Comparison of ENCODE assay signal across 8 cellular contexts in genomic region chr19:10603873-10604459, GRCh38. TPM values are rescaled to one million over a fixed set of nuclear protein-coding genes. Genes with fewer than 3 reads are reported as not detected.
DNase-seq lines count a peak whose midpoint lies in the region; ATAC-seq and TF ChIP-seq lines count a peak whose summit lies in the region.

No MANE protein-coding gene starts in this region.

- peaks cover 12% of the 10 kb centered on the region for H3F3A ChIP-seq in DOHH2 (ENCODE audit: control insufficient read depth, insufficient read depth)

- peak overlapping the region; percentile 96 for H2AK5ac ChIP-seq in trophoblast cell (ENCODE audit: low read length)

- H3K18ac ChIP-seq in trophoblast cell (ENCODE audit: low read length) = peak overlapping the region; percentile 88

- H3K14ac ChIP-seq in trophoblast cell (ENCODE audit: low read length) = peak overlapping the region; percentile 89

- DNase-seq in activated CD4-positive, alpha-beta T cell treated with anti-CD3 and anti-CD28 coated beads, Interleukin-2, amount 50 U/mL, for 1 hour = peak; percentile 36
- peak in 1 of 2 donors; percentile 48 for DNase-seq in trophoblast cell
- no peak for DNase-seq in G401 (ENCODE audit: low spot score)
- DNase-seq in NCI-H2081 (lab: John Stamatoyannopoulos, UW) = no peak

- H3K9me3 ChIP-seq in DOHH2 (ENCODE audit: control insufficient read depth, insufficient read depth, low read length) (no peaks in the 10 kb centered on the region), trophoblast cell (ENCODE audit: insufficient read depth, low read depth, low read length) (no peaks in the 10 kb centered on the region)

- H3K4me2 ChIP-seq in DOHH2 (ENCODE audit: low read length) = peak overlapping the region; percentile 89
- H3K4me2 ChIP-seq in trophoblast cell (ENCODE audit: low read length) = peak overlapping the region; percentile 85

- H3K79me2 ChIP-seq in DOHH2 (ENCODE audit: control insufficient read depth, low read length) = peaks cover 56% of the 10 kb centered on the region
- H3K79me2 ChIP-seq in trophoblast cell (ENCODE audit: control insufficient read depth, insufficient read depth, low read length, poor library complexity) = peaks cover 9% of the 10 kb centered on the region

- no CpG with 5 or more reads among the region's 9 CpGs for WGBS in trophoblast cell (ENCODE audit: extremely low coverage, insufficient coverage, insufficient read length)

- H3K4ac ChIP-seq in trophoblast cell (ENCODE audit: low read depth, low read length) = peak overlapping the region; percentile 77

- H3K4me3 ChIP-seq in DOHH2 (ENCODE audit: low read length) (peak overlapping the region; percentile 93), trophoblast cell (ENCODE audit: low read depth, low read length) (no peak overlapping the region)

- ATAC-seq in HG03159 (IDR thresholded peaks at IDR 0.05; ENCODE audit: unreplicated experiment) (peak; percentile 29), esophagus mucosa (peak; percentile 3), HG03571 (IDR thresholded peaks at IDR 0.05; ENCODE audit: unreplicated experiment) (no peak)

- H2BK120ac ChIP-seq in trophoblast cell (ENCODE audit: insufficient read depth, low read length, poor library complexity) = peak overlapping the region; percentile 83

- H2AFZ ChIP-seq in trophoblast cell (ENCODE audit: insufficient read depth, low read length, poor library complexity) = no peak overlapping the region

- H3K79me1 ChIP-seq in trophoblast cell (ENCODE audit: low read length) = peaks cover 20% of the 10 kb centered on the region

- no peak for TF ChIP-seq CTCF in DOHH2 (IDR thresholded peaks at IDR 0.05; ENCODE audit: low read depth, low read length, poor library complexity, severe bottlenecking)

- H3K4me1 ChIP-seq in DOHH2 (ENCODE audit: control insufficient read depth, low read length) (peaks cover 24% of the 10 kb centered on the region), trophoblast cell (ENCODE audit: control insufficient read depth in 1 of 2, insufficient read depth in 2 of 2, low read length in 2 of 2) (peaks cover 20 to 25% of the 10 kb centered on the region in 2 experiments)

- peak overlapping the region; percentile 94 for H3K27ac ChIP-seq in DOHH2 (ENCODE audit: low read depth, low read length)
- H3K27ac ChIP-seq in trophoblast cell (ENCODE audit: low read depth, low read length) = peak overlapping the region; percentile 54

- H4K8ac ChIP-seq in trophoblast cell (ENCODE audit: low read depth, low read length) = peak overlapping the region; percentile 74

- peak overlapping the region; percentile 46 for H2BK12ac ChIP-seq in trophoblast cell (ENCODE audit: low read length)

- in situ Hi-C loops in G401 (cut with HindIII; ENCODE audit: low sequenced_read_pairs) = no loop called here

- H2BK5ac ChIP-seq in trophoblast cell (ENCODE audit: low read depth, low read length, poor library complexity) = peak overlapping the region; percentile 70

- H3K36me3 ChIP-seq in DOHH2 (ENCODE audit: control insufficient read depth, low read length) = peaks cover 12% of the 10 kb centered on the region; the same call in 1 of the 2 replicates
- H3K36me3 ChIP-seq in trophoblast cell (ENCODE audit: control insufficient read depth in 1 of 2, insufficient read depth in 2 of 2, low read length in 2 of 2) = peaks cover 2 to 5% of the 10 kb centered on the region in 2 experiments

- H4K91ac ChIP-seq in trophoblast cell (ENCODE audit: low read depth, low read length) = peak overlapping the region; percentile 90

- H3K23ac ChIP-seq in trophoblast cell (ENCODE audit: low read length) = no peak overlapping the region

- no peak overlapping the region for H4K12ac ChIP-seq in trophoblast cell (ENCODE audit: low read depth, low read length)

- H3K27me3 ChIP-seq in DOHH2 (ENCODE audit: control insufficient read depth, low read length) = peaks cover 13% of the 10 kb centered on the region
- no peaks in the 10 kb centered on the region for H3K27me3 ChIP-seq in trophoblast cell (ENCODE audit: insufficient read depth, low read length)

- H3K9ac ChIP-seq in trophoblast cell (ENCODE audit: low read length) = no peak overlapping the region

- no peaks in the 10 kb centered on the region for H3K9me2 ChIP-seq in DOHH2 (replicated peaks; ENCODE audit: control insufficient read depth, low read length)

- no peaks in the 10 kb centered on the region for H4K20me1 ChIP-seq in DOHH2 (ENCODE audit: control insufficient read depth, insufficient read depth, low read depth, low read length)

RNA-seq across cellular contexts. Expression of gene AP1M2, which starts 16.9 kb away (rescaled TPM):
- total RNA-seq in esophagus mucosa = 61.5 TPM
- 40.5 and 43.5 TPM in 2 replicates for polyA plus RNA-seq in trophoblast cell (2013)
- 75.0 and 80.7 TPM in 2 replicates for total RNA-seq in G401 (2014; rRNA removed; shearing (Covaris generic))

RNA-seq across cellular contexts. Expression of gene SLC44A2, which starts 21.4 kb away (rescaled TPM):
- 109 TPM for total RNA-seq in esophagus mucosa
- 232 and 244 TPM in 2 replicates for polyA plus RNA-seq in trophoblast cell (2013)
- total RNA-seq in G401 (2014; rRNA removed; shearing (Covaris generic)) = 7.4 and 12.8 TPM in 2 replicates

RNA-seq across cellular contexts. Expression of gene CDKN2D, which starts 35.2 kb away (rescaled TPM):
- 8.4 TPM for total RNA-seq in esophagus mucosa
- 2.6 and 2.7 TPM in 2 replicates for polyA plus RNA-seq in trophoblast cell (2013)
- total RNA-seq in G401 (2014; rRNA removed; shearing (Covaris generic)) = 12.4 and 15.6 TPM in 2 replicates

RNA-seq across cellular contexts. Expression of gene KRI1, which starts 38.2 kb away (rescaled TPM):
- 22.5 TPM for total RNA-seq in esophagus mucosa
- polyA plus RNA-seq in trophoblast cell (2013) = 12.3 and 12.6 TPM in 2 replicates
- total RNA-seq in G401 (2014; rRNA removed; shearing (Covaris generic)) = 17.4 and 27.0 TPM in 2 replicates

RNA-seq across cellular contexts. Expression of gene ILF3, which starts 50.2 kb away (rescaled TPM):
- 160 TPM for total RNA-seq in esophagus mucosa
- polyA plus RNA-seq in trophoblast cell (2013) = 200 and 209 TPM in 2 replicates
- total RNA-seq in G401 (2014; rRNA removed; shearing (Covaris generic)) = 363 and 464 TPM in 2 replicates
